ENCODE assay signal across 10 cellular contexts in genomic region chr4:24382381-24382780, GRCh38.
DNase-seq lines count a peak whose midpoint lies in the region; ATAC-seq and TF ChIP-seq lines count a peak whose summit lies in the region.
"Had no signal": no experiment of that assay in that cellular context is flagged by ENCODE, and none has a peak within 500 bp of the region (broad histone marks: within the 10 kb centered on the region; RNA-seq: fewer than 3 reads in every experiment).

No MANE protein-coding gene starts in this region.

- no peak overlapping the region for H2BK5ac ChIP-seq in IMR-90 (ENCODE audit: low read depth, low read length, poor library complexity, severe bottlenecking)

- CTCF ChIA-PET in IMR-90 (lab: Yijun Ruan, JAX) (no interaction called here), OCI-LY7 (lab: Charles Lee; ENCODE audit: unreplicated experiment) (no interaction called here)

- in situ Hi-C loops in IMR-90 (cut with MboI; ENCODE audit: low sequenced_read_pairs) = no loop called here

- POLR2A ChIA-PET in IMR-90 (lab: Charles Lee; ENCODE audit: unreplicated experiment) = no interaction called here
- POLR2A ChIA-PET in OCI-LY7 (lab: Charles Lee) = no interaction called here

- no peaks in the 10 kb centered on the region for H3K9me1 ChIP-seq in IMR-90 (ENCODE audit: insufficient read depth, low read length)

- no peak for TF ChIP-seq RAD21 in IMR-90 (IDR thresholded peaks at IDR 0.05; ENCODE audit: low read length)

- H3K79me1 ChIP-seq in IMR-90 (ENCODE audit: low read depth in 1 of 2, low read length in 2 of 2) = no peaks in the 10 kb centered on the region

- H3K4me2 ChIP-seq in IMR-90 (ENCODE audit: low read depth, low read length) (no peak overlapping the region), OCI-LY7 (ENCODE audit: low read length) (no peak overlapping the region)

- H2AFZ ChIP-seq in IMR-90 (replicated peaks; ENCODE audit: low read length, poor library complexity) (no peak overlapping the region), OCI-LY7 (ENCODE audit: low read length) (no peak overlapping the region)

- no peak overlapping the region for H4K5ac ChIP-seq in IMR-90 (ENCODE audit: low read depth, low read length)

- no peak for TF ChIP-seq POLR2A in IMR-90 (IDR thresholded peaks at IDR 0.05; ENCODE audit: low read depth, low read length)

- DNase-seq in IMR-90 = peak; percentile 78
- DNase-seq in mucosa of descending colon = no peak
- DNase-seq in lower lobe of right lung = no peak
- no peak for DNase-seq in iPS-NIHi11 (ENCODE audit: low spot score)
- no peak for DNase-seq in OCI-LY7 (ENCODE audit: low spot score)
- DNase-seq in anterior cingulate cortex (lab: John Stamatoyannopoulos, UW) = no peak
- DNase-seq: activated T-cell treated with anti-CD3 and anti-CD28 coated beads, Interleukin-2, amount 50 U/mL, for 24 hours; SJCRH30 had no signal

- H3K9ac ChIP-seq in IMR-90 (ENCODE audit: low read depth, low read length) = no peak overlapping the region

- intact Hi-C loops in IMR-90 (cut with micrococcal nuclease) = no loop called here
- intact Hi-C loops in mucosa of descending colon (cut with DNase I, micrococcal nuclease) = no loop called here
- intact Hi-C loops in lower lobe of right lung (cut with DNase I) = no loop called here
- intact Hi-C loops in OCI-LY7 (cut with micrococcal nuclease; ENCODE audit: unreplicated experiment) = no loop called here

- no peaks in the 10 kb centered on the region for H3K9me2 ChIP-seq in OCI-LY7 (ENCODE audit: insufficient read depth, low read length)

- H3K27me3 ChIP-seq in IMR-90 (ENCODE audit: control insufficient read depth, insufficient read depth, low read length) (no peaks in the 10 kb centered on the region), lower lobe of right lung (ENCODE audit: low read depth) (no peaks in the 10 kb centered on the region)

- no peak overlapping the region for H3K56ac ChIP-seq in IMR-90 (ENCODE audit: extremely low read depth, insufficient read depth, low read length)

- no peak overlapping the region for H2BK15ac ChIP-seq in IMR-90 (ENCODE audit: low read depth, low read length)

- H3K9me3 ChIP-seq in IMR-90 (ENCODE audit: control insufficient read depth, insufficient read depth, low read length) = no peaks in the 10 kb centered on the region
- H3K9me3 ChIP-seq in mucosa of descending colon = no peaks in the 10 kb centered on the region
- no peaks in the 10 kb centered on the region for H3K9me3 ChIP-seq in lower lobe of right lung
- no peaks in the 10 kb centered on the region for H3K9me3 ChIP-seq in OCI-LY7 (ENCODE audit: low read length)
- H3K9me3 ChIP-seq: SJCRH30 had no signal

- no peak overlapping the region for H3K4me3 ChIP-seq in IMR-90 (ENCODE audit: insufficient read depth, low read depth, low read length)
- H3K4me3 ChIP-seq in mucosa of descending colon = no peak overlapping the region
- no peak overlapping the region for H3K4me3 ChIP-seq in lower lobe of right lung
- no peak overlapping the region for H3K4me3 ChIP-seq in OCI-LY7 (ENCODE audit: low read depth, low read length, poor library complexity, severe bottlenecking)
- H3K4me3 ChIP-seq: SJCRH30 had no signal

- dilution Hi-C loops in IMR-90 (cut with HindIII; ENCODE audit: low sequenced_read_pairs, unreplicated experiment) = no loop called here

- BruUV-seq in IMR-90 (replicated peaks; lab: Mats Ljungman, UMichigan) (no TSS peak), OCI-LY7 (replicated peaks; lab: Mats Ljungman, UMichigan) (no TSS peak)

- H3K36me3 ChIP-seq in IMR-90 (ENCODE audit: control insufficient read depth, insufficient read depth, low read length) (no peaks in the 10 kb centered on the region), mucosa of descending colon (ENCODE audit: low read depth) (no peaks in the 10 kb centered on the region), lower lobe of right lung (no peaks in the 10 kb centered on the region), OCI-LY7 (ENCODE audit: insufficient read depth, low read length) (no peaks in the 10 kb centered on the region)
- H3K36me3 ChIP-seq: SJCRH30 had no signal

- no peak for TF ChIP-seq CTCF in IMR-90 (conservative IDR thresholded peaks at IDR 0.05; ENCODE audit: low read depth, low read length)
- no peak for TF ChIP-seq CTCF in mucosa of descending colon (IDR thresholded peaks at IDR 0.05)
- TF ChIP-seq CTCF in lower lobe of right lung (IDR thresholded peaks at IDR 0.05) = no peak
- no peak for TF ChIP-seq CTCF in OCI-LY7 (conservative IDR thresholded peaks at IDR 0.05; ENCODE audit: low read length)

- H4K8ac ChIP-seq in IMR-90 (ENCODE audit: low read depth in 2 of 2, low read length in 2 of 2) = no peak overlapping the region

- no peak overlapping the region for H3K4ac ChIP-seq in IMR-90 (ENCODE audit: low read depth, low read length)

- H3K14ac ChIP-seq in IMR-90 (replicated peaks; ENCODE audit: low read depth, low read length) = no peak overlapping the region

- no peak overlapping the region for H2BK20ac ChIP-seq in IMR-90 (ENCODE audit: low read depth, low read length)

- 0% methylated on average over 1 of the region's 2 CpGs; no CpG with 5 or more reads in 1 of the 2 experiments for WGBS in IMR-90 (ENCODE audit: extremely low coverage in 2 of 2, insufficient read length in 1 of 2), 2 experiments

- H3K79me2 ChIP-seq in OCI-LY7 (ENCODE audit: insufficient read depth, low read depth, low read length) = no peaks in the 10 kb centered on the region

- no peaks in the 10 kb centered on the region for H4K20me1 ChIP-seq in IMR-90 (ENCODE audit: insufficient read depth, low read length)
- H4K20me1 ChIP-seq in OCI-LY7 (ENCODE audit: insufficient read depth, low read length) = no peaks in the 10 kb centered on the region

- H3K27ac ChIP-seq in IMR-90 (ENCODE audit: insufficient read depth, low read length) (no peak overlapping the region), lower lobe of right lung (no peak overlapping the region), OCI-LY7 (ENCODE audit: low read depth, low read length, poor library complexity, severe bottlenecking) (no peak overlapping the region)
- H3K27ac ChIP-seq: SJCRH30 had no signal

- H4K91ac ChIP-seq in IMR-90 (ENCODE audit: insufficient read depth, low read depth, low read length) = no peak overlapping the region

- H3K23ac ChIP-seq in IMR-90 (ENCODE audit: low read depth, low read length) = no peak overlapping the region

- H2AK9ac ChIP-seq in IMR-90 (replicated peaks; ENCODE audit: low read depth, low read length, poor library complexity) = no peak overlapping the region

- no peak overlapping the region for H3K18ac ChIP-seq in IMR-90 (ENCODE audit: low read depth, low read length)

- ATAC-seq in GM19023 (IDR thresholded peaks at IDR 0.05; ENCODE audit: unreplicated experiment) (peak; percentile 80), HG02763 (IDR thresholded peaks at IDR 0.05; ENCODE audit: unreplicated experiment) (peak; percentile 99), IMR-90 (ENCODE audit: low read depth) (peak; percentile 56), mucosa of descending colon (peak; percentile 62), lower lobe of right lung (no peak)

- no peak overlapping the region for H2AK5ac ChIP-seq in IMR-90 (ENCODE audit: low read depth, low read length)

- no peak overlapping the region for H2BK120ac ChIP-seq in IMR-90 (ENCODE audit: low read depth, low read length)

- no peaks in the 10 kb centered on the region for H3K4me1 ChIP-seq in IMR-90 (ENCODE audit: control insufficient read depth, insufficient read depth, low read length)
- no peaks in the 10 kb centered on the region for H3K4me1 ChIP-seq in mucosa of descending colon (ENCODE audit: low read depth)
- H3K4me1 ChIP-seq in lower lobe of right lung = no peaks in the 10 kb centered on the region
- H3K4me1 ChIP-seq in OCI-LY7 (ENCODE audit: insufficient read depth, low read length, poor library complexity, severe bottlenecking) = no peaks in the 10 kb centered on the region
- H3K4me1 ChIP-seq: SJCRH30 had no signal

TF ChIP-seq in IMR-90, 13 proteins besides CTCF, POLR2A, EP300 and RAD21:
- no peak for TF ChIP-seq RFX5 (IDR thresholded peaks at IDR 0.05; ENCODE audit: low read depth, low read length)
- TF ChIP-seq FOS (IDR thresholded peaks at IDR 0.05; ENCODE audit: low read depth, low read length) = peak; percentile 81; the same call in 1 of the 2 replicates

Comparison
In these comparisons a context has a peak if more than half of its experiments do, and no peak if none do; other contexts are left out.
1. ATAC-seq: peak in GM19023 (single experiment), HG02763 (single experiment), IMR-90 (single experiment) and mucosa of descending colon (single experiment); none in lower lobe of right lung (0 of 2).